In the genomic region with DNA sequence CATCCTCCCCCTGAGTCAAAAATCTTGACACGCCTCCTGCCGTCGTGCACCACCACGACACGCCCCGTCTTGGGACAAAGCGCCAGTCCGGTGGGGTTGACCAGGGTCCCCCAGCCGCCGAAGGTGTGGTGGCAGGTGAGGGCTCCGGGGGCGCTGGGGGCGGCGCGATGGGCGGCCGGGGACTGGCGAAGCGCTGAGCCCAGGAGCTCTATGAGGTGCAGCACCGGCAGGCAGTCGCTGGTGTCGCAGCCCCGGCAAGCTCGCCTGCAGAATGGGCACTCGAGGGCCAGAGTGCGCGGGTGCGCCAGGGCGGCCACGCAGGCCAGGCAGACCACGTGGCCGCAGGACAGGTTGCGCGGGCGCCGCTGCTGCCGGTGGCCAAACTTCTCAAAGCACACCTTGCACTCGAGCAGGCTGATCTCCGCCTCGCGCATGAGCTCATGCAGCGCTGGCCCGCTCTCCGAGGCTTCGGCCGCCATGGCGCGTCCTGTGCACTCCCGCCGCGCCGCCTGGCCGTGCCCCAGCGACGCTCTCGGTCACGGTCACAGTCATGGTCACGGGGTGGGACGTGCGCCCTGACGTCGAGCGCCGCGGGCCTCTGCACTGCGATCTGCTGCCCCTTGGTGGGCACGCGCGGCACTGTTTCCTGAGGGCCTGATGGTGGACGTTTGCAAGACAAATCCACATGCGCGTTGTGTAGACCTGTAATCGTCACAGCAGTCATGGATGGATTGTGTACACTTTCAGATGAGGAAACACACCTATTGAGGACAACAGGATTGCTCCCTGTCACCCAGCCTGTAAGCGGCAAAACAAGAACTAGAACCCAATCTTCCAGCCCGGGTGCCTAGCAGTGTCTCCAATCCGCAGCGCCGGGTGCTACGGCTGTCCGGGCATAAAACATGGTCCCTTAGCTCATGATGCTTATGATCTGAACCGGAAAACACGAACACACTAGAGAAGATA, we compare ENCODE assay signal across 1 cellular context.
A peak's percentile ranks its signal among the peaks of the same experiment; 100 is the strongest.
TF ChIP-seq lines count a peak whose summit lies in the region.

A gene (minus strand): TSS at position 550 of the 966 bp plus-strand sequence. CDS start 71 bp downstream, at position 479.

TF ChIP-seq in IMR-90, 13 proteins besides CTCF, POLR2A, EP300 and RAD21 (continued from another document):
- TF ChIP-seq, protein P1, sequence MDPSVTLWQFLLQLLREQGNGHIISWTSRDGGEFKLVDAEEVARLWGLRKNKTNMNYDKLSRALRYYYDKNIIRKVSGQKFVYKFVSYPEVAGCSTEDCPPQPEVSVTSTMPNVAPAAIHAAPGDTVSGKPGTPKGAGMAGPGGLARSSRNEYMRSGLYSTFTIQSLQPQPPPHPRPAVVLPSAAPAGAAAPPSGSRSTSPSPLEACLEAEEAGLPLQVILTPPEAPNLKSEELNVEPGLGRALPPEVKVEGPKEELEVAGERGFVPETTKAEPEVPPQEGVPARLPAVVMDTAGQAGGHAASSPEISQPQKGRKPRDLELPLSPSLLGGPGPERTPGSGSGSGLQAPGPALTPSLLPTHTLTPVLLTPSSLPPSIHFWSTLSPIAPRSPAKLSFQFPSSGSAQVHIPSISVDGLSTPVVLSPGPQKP (IDR thresholded peaks at IDR 0.05; ENCODE audit: borderline replicate concordance, low read depth, low read length), result no peak
- TF ChIP-seq CHD1 (IDR thresholded peaks at IDR 0.05; ENCODE audit: low read depth, low read length) (no peak), RFX5 (IDR thresholded peaks at IDR 0.05; ENCODE audit: low read depth, low read length) (no peak), BHLHE40 (IDR thresholded peaks at IDR 0.05; ENCODE audit: low read depth, low read length) (peak; percentile 83), MAFK (IDR thresholded peaks at IDR 0.05; ENCODE audit: low read depth, low read length) (no peak), MAZ (IDR thresholded peaks at IDR 0.05; ENCODE audit: borderline replicate concordance, low read depth, low read length) (0 out of 2 replicates have a peak, but pooled peaks have one; percentile 11), MXI1 (IDR thresholded peaks at IDR 0.05; ENCODE audit: borderline replicate concordance, low read depth, low read length) (peak; percentile 72; the same call in 1 of the 2 replicates)
- TF ChIP-seq, protein P2, sequence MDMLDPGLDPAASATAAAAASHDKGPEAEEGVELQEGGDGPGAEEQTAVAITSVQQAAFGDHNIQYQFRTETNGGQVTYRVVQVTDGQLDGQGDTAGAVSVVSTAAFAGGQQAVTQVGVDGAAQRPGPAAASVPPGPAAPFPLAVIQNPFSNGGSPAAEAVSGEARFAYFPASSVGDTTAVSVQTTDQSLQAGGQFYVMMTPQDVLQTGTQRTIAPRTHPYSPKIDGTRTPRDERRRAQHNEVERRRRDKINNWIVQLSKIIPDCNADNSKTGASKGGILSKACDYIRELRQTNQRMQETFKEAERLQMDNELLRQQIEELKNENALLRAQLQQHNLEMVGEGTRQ (IDR thresholded peaks at IDR 0.05; ENCODE audit: low read depth, low read length), result peak; percentile 90
